ENCODE assay signal across 30 cellular contexts in genomic region chr6:63214816-63215215, GRCh38. TPM values are rescaled to one million over a fixed set of nuclear protein-coding genes. Genes with fewer than 3 reads are reported as not detected.
"Had no signal": no experiment of that assay in that cellular context is flagged by ENCODE, and none has a peak within 500 bp of the region (broad histone marks: within the 10 kb centered on the region; RNA-seq: fewer than 3 reads in every experiment).

No MANE protein-coding gene starts in this region.

- H3K27me3 ChIP-seq: body of pancreas, cardiac muscle cell, heart left ventricle, pancreas, right atrium auricular region, testis, uterus had no signal

- DNase-seq: activated CD4-positive, alpha-beta T cell treated with anti-CD3 and anti-CD28 coated beads, Interleukin-2, amount 10 ng/mL, durations not matched to agents 7 days and 5 days; activated CD4-positive, CD25-positive, alpha-beta regulatory T cell treated with anti-CD3 and anti-CD28 coated beads, Interleukin-2, amount 50 U/mL, for 72 hours; activated CD8-positive, alpha-beta memory T cell treated with anti-CD3 and anti-CD28 coated beads, Interleukin-2, amount 10 ng/mL, durations not matched to agents 7 days and 5 days; activated CD8-positive, alpha-beta T cell treated with anti-CD3 and anti-CD28 coated beads for 36 hours; activated effector memory CD4-positive, alpha-beta T cell treated with anti-CD3 and anti-CD28 coated beads, Interleukin-2, amount 50 U/mL, for 16 hours; activated naive CD4-positive, alpha-beta T cell treated with anti-CD3 and anti-CD28 coated beads, Interleukin-2, amount 50 U/mL, for 16 hours; activated naive CD8-positive, alpha-beta T cell treated with anti-CD3 and anti-CD28 coated beads, Interleukin-2, amount 50 U/mL, for 24 hours; activated T-cell treated with anti-CD3 and anti-CD28 coated beads for 4 hours; body of pancreas; cortex of kidney; endodermal cell; heart left ventricle; left colon; mesendoderm; mucosa of descending colon; nephron progenitor cell; pancreas; psoas muscle; stimulated activated CD4-positive, alpha-beta T cell treated with anti-CD3 and anti-CD28 coated beads, Interleukin-12 subunit alpha, Interleukin-12 subunit beta, amount 100 ng/mL, for 4 hours; stimulated activated CD8-positive, alpha-beta memory T cell treated with anti-CD3 and anti-CD28 coated beads, Interleukin-4, amount 100 ng/mL, for 48 hours; stimulated activated naive B cell treated with anti-CD40 and anti-IgM and Interleukin-4, amounts not matched to agents 10 μg/mL and 1 μg/mL and 100 μg/mL, for 72 hours; T-helper 9 cell; testis; trophoblast cell; uterus had no signal

- ATAC-seq: activated CD8-positive, alpha-beta memory T cell treated with anti-CD3 and anti-CD28 coated beads, Interleukin-2, amount 10 ng/mL, durations not matched to agents 7 days and 5 days; activated CD8-positive, alpha-beta T cell treated with anti-CD3 and anti-CD28 coated beads for 36 hours; activated naive CD8-positive, alpha-beta T cell treated with anti-CD3 and anti-CD28 coated beads, Interleukin-2, amount 50 U/mL, for 24 hours; body of pancreas; heart left ventricle; left colon; mucosa of descending colon; pancreas; psoas muscle; stimulated activated naive B cell treated with anti-CD40 and anti-IgM and Interleukin-4, amounts not matched to agents 10 μg/mL and 1 μg/mL and 100 μg/mL, for 72 hours had no signal

- H3K36me3 ChIP-seq: cardiac muscle cell, heart left ventricle, pancreas, right atrium auricular region, uterus had no signal

- FAIRE-seq: keratinocyte, pancreas had no signal

- H3K4me1 ChIP-seq: body of pancreas, heart left ventricle, pancreas, psoas muscle, right atrium auricular region, testis, uterus had no signal

- H3K27ac ChIP-seq: body of pancreas, cardiac muscle cell, heart left ventricle, pancreas, psoas muscle, right atrium auricular region, testis, uterus, VCaP had no signal

- H3K4me3 ChIP-seq: body of pancreas, cardiac muscle cell, heart left ventricle, mucosa of descending colon, pancreas, psoas muscle, right atrium auricular region, testis, uterus had no signal

- H3K9me3 ChIP-seq: body of pancreas, psoas muscle, right atrium auricular region, testis had no signal

RNA-seq across cellular contexts. Expression of gene FKBP1C, which starts 3.5 kb away (rescaled TPM):
- total RNA-seq: body of pancreas, skeletal muscle tissue had no signal
